Comparison of ENCODE assay signal across 10 cellular contexts in the genomic region with DNA sequence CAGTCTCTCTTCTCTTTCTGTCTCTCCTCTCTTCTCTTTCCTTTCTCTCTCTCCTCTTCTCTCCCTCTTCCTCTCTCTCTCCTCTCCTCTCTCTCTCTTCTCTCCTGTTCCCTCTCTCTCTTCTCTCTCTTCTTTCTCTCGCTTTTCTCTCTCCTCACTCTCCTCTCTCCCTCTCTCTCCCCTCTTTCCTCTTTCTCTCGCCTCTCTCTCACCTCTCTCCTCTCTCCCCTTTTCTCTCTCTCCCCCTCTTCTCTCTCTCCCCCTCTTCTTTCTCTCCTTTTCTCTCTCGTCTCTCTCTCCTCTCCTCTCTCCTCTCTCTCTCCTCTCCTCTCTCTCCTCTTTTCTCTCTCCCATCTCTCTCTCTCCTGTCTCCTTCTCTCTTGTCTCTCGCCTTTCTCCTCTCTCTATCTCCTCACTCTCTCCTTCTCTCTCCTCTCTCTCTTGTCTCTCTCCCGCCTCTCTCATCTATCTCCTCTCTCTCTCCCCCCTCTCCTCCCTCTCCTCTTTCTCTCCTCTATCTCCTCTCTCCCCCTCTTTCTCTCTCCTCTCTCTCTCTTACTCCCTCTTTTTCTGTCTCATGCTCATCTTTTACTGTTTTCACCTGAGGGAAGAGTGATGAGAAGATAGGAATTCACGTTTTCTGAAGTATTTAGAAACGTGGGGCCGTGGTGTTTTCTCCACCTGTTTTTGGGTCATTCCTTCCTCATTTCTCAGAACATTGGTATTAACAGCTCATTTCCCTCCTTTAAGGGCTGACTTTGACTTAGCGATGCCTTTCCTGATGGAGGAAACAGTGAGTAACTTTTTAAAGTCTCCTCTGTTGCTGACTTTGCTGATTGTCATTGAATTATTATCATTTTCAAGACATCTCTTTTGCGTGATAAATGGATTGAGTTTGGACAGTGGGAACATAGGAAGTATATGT.
A peak's percentile ranks its signal among the peaks of the same experiment; 100 is the strongest.
DNase-seq lines count a peak whose midpoint lies in the region; ATAC-seq, FAIRE-seq and TF ChIP-seq lines count a peak whose summit lies in the region.
"Had no signal": no experiment of that assay in that cellular context is flagged by ENCODE, and none has a peak within 500 bp of the region (broad histone marks: within the 10 kb centered on the region; RNA-seq: fewer than 3 reads in every experiment).

No MANE protein-coding gene starts in this region.

- WGBS in thymus = 9% methylated on average over 10 of the region's 10 CpGs

- H3K27ac ChIP-seq in kidney (ENCODE audit: low read depth in 2 of 2, low read length in 2 of 2) = no peak overlapping the region
- H3K27ac ChIP-seq in thymus (ENCODE audit: low read depth) = no peak overlapping the region

- intact Hi-C loops in kidney (cut with DNase I) (no loop called here), mucosa of descending colon (cut with DNase I, micrococcal nuclease) (no loop called here)

- no peaks in the 10 kb centered on the region for H3K27me3 Mint-ChIP-seq in activated T-cell treated with anti-CD3 and anti-CD28 coated beads, Interleukin-2, amount 50 U/mL, for 4 hours (ENCODE audit: low read depth)
- H3K27me3 Mint-ChIP-seq in activated naive CD8-positive, alpha-beta T cell = no peaks in the 10 kb centered on the region

- H3K9me3 Mint-ChIP-seq in activated T-cell treated with anti-CD3 and anti-CD28 coated beads, Interleukin-2, amount 50 U/mL, for 4 hours = no peaks in the 10 kb centered on the region
- H3K9me3 Mint-ChIP-seq in activated naive CD8-positive, alpha-beta T cell (ENCODE audit: low read depth) = no peaks in the 10 kb centered on the region

- DNase-seq in activated T-cell treated with anti-CD3 and anti-CD28 coated beads, Interleukin-2, amount 50 U/mL, for 4 hours = no peak
- DNase-seq in activated T-cell treated with anti-CD3 and anti-CD28 coated beads, Interleukin-2, amount 50 U/mL, for 48 hours = no peak
- DNase-seq in kidney (no peak), mucosa of descending colon (no peak)
- DNase-seq in activated CD4-positive, alpha-beta T cell treated with anti-CD3 and anti-CD28 coated beads, Interleukin-2, amount 50 U/mL, for 1 hour = no peak
- DNase-seq: DMS53 had no signal

- FAIRE-seq in kidney (lab: Jason Lieb, UNC) = no peak
- FAIRE-seq: colon had no signal

- peaks cover 27% of the 10 kb centered on the region for H3K36me3 Mint-ChIP-seq in activated T-cell treated with anti-CD3 and anti-CD28 coated beads, Interleukin-2, amount 50 U/mL, for 4 hours (ENCODE audit: insufficient read depth)
- H3K36me3 Mint-ChIP-seq in activated naive CD8-positive, alpha-beta T cell = peaks cover 14% of the 10 kb centered on the region

- H3K4me1 ChIP-seq in kidney (ENCODE audit: control insufficient read depth in 1 of 2, insufficient read depth in 1 of 2, low read depth in 1 of 2, low read length in 2 of 2) (peaks cover 0 to 7% of the 10 kb centered on the region in 2 donors), thymus (ENCODE audit: control insufficient read depth, insufficient read depth, low read length) (peaks cover 15% of the 10 kb centered on the region), mucosa of descending colon (ENCODE audit: low read depth) (no peaks in the 10 kb centered on the region)

- no peaks in the 10 kb centered on the region for H3K27me3 ChIP-seq in thymus (ENCODE audit: control insufficient read depth, insufficient read depth)

- TF ChIP-seq CTCF in kidney (IDR thresholded peaks at IDR 0.05; ENCODE audit: borderline replicate concordance, extremely low read depth, insufficient read depth) (no peak), mucosa of descending colon (IDR thresholded peaks at IDR 0.05) (no peak)

- H3K9me3 ChIP-seq in kidney (ENCODE audit: control insufficient read depth in 1 of 2, low read length in 2 of 2) (no peaks in the 10 kb centered on the region), thymus (ENCODE audit: control insufficient read depth) (no peaks in the 10 kb centered on the region), mucosa of descending colon (no peaks in the 10 kb centered on the region)

- no peaks in the 10 kb centered on the region for H3K36me3 ChIP-seq in kidney (ENCODE audit: control insufficient read depth in 1 of 2, insufficient read depth in 2 of 2, low read length in 2 of 2)
- H3K36me3 ChIP-seq in thymus (ENCODE audit: control insufficient read depth, insufficient read depth) = peaks cover 2% of the 10 kb centered on the region
- no peaks in the 10 kb centered on the region for H3K36me3 ChIP-seq in mucosa of descending colon (ENCODE audit: low read depth)

- peak overlapping the region; percentile 89 for H3K4me3 Mint-ChIP-seq in activated T-cell treated with anti-CD3 and anti-CD28 coated beads, Interleukin-2, amount 50 U/mL, for 4 hours
- H3K4me3 Mint-ChIP-seq in activated naive CD8-positive, alpha-beta T cell = peak overlapping the region; percentile 86

- H3K27ac Mint-ChIP-seq in activated naive CD8-positive, alpha-beta T cell = peak overlapping the region; percentile 52

- H3K4me1 Mint-ChIP-seq in activated T-cell treated with anti-CD3 and anti-CD28 coated beads, Interleukin-2, amount 50 U/mL, for 4 hours (ENCODE audit: low read depth) = peaks cover 45% of the 10 kb centered on the region
- H3K4me1 Mint-ChIP-seq in activated naive CD8-positive, alpha-beta T cell (ENCODE audit: low read depth) = peaks cover 53% of the 10 kb centered on the region

- peak overlapping the region; percentile 74 to 91 for H3K4me3 ChIP-seq in kidney (ENCODE audit: low read length in 2 of 2)
- peak overlapping the region; percentile 78 for H3K4me3 ChIP-seq in thymus (ENCODE audit: low read length)
- no peak overlapping the region for H3K4me3 ChIP-seq in mucosa of descending colon

- peak overlapping the region in 1 of 2 donors; percentile 10 for H3K9ac ChIP-seq in kidney (ENCODE audit: low read length in 2 of 2)

- no peak for ATAC-seq in activated T-cell treated with anti-CD3 and anti-CD28 coated beads, Interleukin-2, amount 50 U/mL, for 4 hours
- ATAC-seq in GM21526 (IDR thresholded peaks at IDR 0.05; ENCODE audit: low FRiP score, unreplicated experiment) (no peak), mucosa of descending colon (no peak)
